In the genomic region with DNA sequence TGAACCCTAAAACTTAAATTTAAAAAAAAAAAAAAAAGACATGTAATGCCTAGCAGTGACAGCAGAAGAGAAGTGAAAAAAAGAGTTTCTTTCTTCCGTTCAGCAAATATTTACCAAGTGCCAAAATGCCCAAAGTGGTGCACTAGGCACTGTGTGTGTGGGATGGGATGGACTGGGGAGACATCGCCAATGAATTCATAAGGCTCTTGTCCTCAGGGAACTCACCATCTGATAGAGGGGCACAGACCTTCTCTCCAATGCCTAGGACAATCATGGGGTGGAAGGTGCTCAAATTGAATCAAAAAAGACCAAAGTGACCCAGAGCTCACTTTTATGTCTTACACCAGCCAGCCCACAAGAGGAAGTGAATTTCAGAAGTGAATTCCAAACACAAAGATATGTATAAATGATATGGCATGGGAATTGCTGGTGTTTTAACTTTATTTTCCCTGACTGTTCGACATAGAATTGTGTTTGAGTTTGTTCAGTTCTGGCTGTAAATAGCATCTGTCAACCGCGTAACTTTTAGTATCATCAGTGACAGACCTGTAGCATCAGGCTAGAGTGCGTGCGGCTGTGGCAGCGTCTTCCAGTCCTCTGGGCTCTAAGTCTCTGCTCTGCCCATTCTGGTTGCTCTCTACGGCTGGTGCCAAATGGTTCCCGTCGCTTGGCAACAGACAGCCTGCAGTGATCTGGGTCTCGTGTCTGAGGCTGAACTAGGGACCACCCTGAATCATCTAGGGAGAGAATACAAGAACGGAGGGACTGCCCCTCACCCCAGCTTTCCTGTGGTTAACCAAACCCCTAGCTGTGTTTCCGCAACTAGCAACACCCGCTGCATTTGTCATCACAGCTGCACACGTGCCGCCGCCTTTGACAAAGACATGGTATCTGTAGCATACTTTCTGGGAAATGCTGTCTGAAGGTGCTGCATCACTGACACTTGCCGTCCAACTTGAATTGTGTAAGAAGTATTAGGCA, we compare ENCODE assay signal across 8 cellular contexts.
DNase-seq lines count a peak whose midpoint lies in the region; ATAC-seq lines count a peak whose summit lies in the region.

No MANE protein-coding gene starts in this region.

- peak; percentile 79 for ATAC-seq in GM18870 (IDR thresholded peaks at IDR 0.05; ENCODE audit: unreplicated experiment)
- peak; percentile 84 for ATAC-seq in HG02973 (IDR thresholded peaks at IDR 0.05; ENCODE audit: unreplicated experiment)

- DNase-seq in OCI-M1 (lab: John Stamatoyannopoulos, UW) (peak; percentile 83), activated T-helper 1 cell treated with Interleukin-2 at 50 U/mL for 16 hours (ENCODE audit: low read depth) (peak; percentile 23), hepatic stellate cell (ENCODE audit: low spot score) (peak; percentile 21), occipital lobe (lab: John Stamatoyannopoulos, UW) (no peak), NCI-H1930 (lab: John Stamatoyannopoulos, UW) (no peak)
- peak; percentile 40 to 73 (median 45) for DNase-seq in stimulated activated CD4-positive, alpha-beta T cell treated with anti-CD3 and anti-CD28 coated beads, TNF-alpha, amount 100 ng/mL, for 48 hours (ENCODE audit: low read depth in 3 of 3)

Comparison
In these comparisons a context has a peak if more than half of its experiments do, and no peak if none do; other contexts are left out.
1. DNase-seq: peak in OCI-M1 (single experiment), activated T-helper 1 cell treated with Interleukin-2 at 50 U/mL for 16 hours (single experiment), hepatic stellate cell (single experiment) and stimulated activated CD4-positive, alpha-beta T cell treated with anti-CD3 and anti-CD28 coated beads, TNF-alpha, amount 100 ng/mL, for 48 hours (3 of 3); none in occipital lobe (single experiment) and NCI-H1930 (0 of 2).